In the genomic region with DNA sequence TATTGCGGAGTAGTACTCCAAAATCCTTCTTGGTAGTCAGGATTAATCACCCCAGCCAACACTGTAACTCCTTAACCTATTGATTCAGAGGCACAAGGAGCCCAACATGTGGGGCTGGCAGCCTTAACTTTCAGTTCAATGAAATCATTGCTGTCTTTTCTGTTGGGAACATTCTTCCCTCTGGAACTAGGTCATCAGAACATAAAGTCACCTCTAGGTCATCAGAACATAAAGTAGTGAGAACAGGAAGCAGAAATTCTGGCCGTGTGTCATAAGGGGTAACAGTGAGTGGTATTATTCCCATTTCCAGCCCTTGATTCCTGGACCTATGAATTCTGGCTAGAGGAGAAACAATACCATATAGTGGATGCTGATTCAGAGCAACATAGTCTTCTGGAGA, we compare ENCODE assay signal across 23 cellular contexts.
"Had no signal": no experiment of that assay in that cellular context is flagged by ENCODE, and none has a peak within 500 bp of the region (broad histone marks: within the 10 kb centered on the region; RNA-seq: fewer than 3 reads in every experiment).

No MANE protein-coding gene starts in this region.

- H3K36me3 ChIP-seq: cardiac muscle cell had no signal

- ATAC-seq: activated CD8-positive, alpha-beta T cell treated with anti-CD3 and anti-CD28 coated beads for 36 hours; activated T-cell treated with anti-CD3 and anti-CD28 coated beads, Interleukin-2, amount 50 U/mL, for 72 hours; Panc1; Right ventricle myocardium inferior had no signal

- H3K27me3 ChIP-seq: cardiac muscle cell had no signal

- DNase-seq: activated CD4-positive, CD25-positive, alpha-beta regulatory T cell; activated CD8-positive, alpha-beta memory T cell treated with anti-CD3 and anti-CD28 coated beads, Interleukin-2, amount 50 U/mL, for 4 hours; activated CD8-positive, alpha-beta T cell treated with anti-CD3 and anti-CD28 coated beads for 36 hours; activated naive CD4-positive, alpha-beta T cell treated with anti-CD3 and anti-CD28 coated beads, Interleukin-2, amount 50 U/mL, for 16 hours; activated naive CD8-positive, alpha-beta T cell treated with anti-CD3 and anti-CD28 coated beads, Interleukin-2, amount 10 ng/mL, durations not matched to agents 7 days and 5 days; activated T-cell treated with anti-CD3 and anti-CD28 coated beads, Interleukin-2, amount 50 U/mL, for 72 hours; aorta; MM.1S; NCI-H1105; NCI-H1436; NCI-H1694 treated with DMSO at 0.1 percent for 48 hours; NCI-H2029 treated with DMSO at 0.1 percent for 48 hours; NCI-H345; NCI-H510A; NCI-H526 treated with DMSO at 0.1 percent for 48 hours; OCI-M1; RPMI8226; T-helper 1 cell had no signal

- H3K4me3 ChIP-seq: cardiac muscle cell, SK-N-MC had no signal

- H3K27ac ChIP-seq: cardiac muscle cell, SK-N-MC, VCaP had no signal
